Comparison of ENCODE assay signal across 9 cellular contexts in the genomic region with DNA sequence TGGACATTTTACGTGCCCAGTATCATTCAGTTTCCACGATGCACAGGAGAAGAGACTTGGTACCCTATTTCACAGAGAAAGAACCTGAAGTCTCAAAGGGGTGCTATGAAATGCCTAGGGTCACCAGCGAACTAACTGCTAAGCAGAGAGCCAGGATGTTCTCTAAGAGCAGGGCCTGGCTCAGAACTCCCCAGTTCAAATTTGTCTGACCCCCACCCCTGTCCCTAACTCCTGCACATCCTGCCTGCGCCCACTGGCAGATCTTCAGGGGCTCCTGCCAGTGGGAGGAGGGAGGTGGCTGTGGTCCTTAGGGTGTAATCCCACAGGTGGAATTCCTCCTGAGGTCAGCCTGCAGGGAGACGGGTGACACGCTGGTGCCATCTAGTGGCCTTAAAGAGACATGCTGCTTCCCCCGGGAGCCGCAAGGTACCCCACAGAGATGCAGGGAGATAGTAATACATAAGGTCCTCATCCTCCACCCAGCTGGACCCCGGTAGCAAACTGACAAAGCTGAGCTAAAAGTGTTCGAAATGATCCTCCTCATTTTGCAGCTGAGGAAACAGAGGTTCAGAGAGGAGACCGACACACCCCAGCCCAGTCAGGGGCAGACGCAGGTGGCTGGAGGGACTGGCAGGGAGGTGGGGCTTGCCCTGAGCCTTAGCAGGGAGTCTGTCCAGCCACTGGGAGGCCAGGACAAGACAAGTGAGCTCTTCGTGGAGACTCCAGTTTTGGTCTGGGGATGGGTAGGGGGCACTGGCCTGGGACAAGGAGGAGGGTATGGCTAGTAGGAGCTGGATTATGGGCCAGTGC. TPM values are rescaled to one million over a fixed set of nuclear protein-coding genes. Genes with fewer than 3 reads are reported as not detected.
DNase-seq lines count a peak whose midpoint lies in the region; TF ChIP-seq lines count a peak whose summit lies in the region.
"Had no signal": no experiment of that assay in that cellular context is flagged by ENCODE, and none has a peak within 500 bp of the region (broad histone marks: within the 10 kb centered on the region; RNA-seq: fewer than 3 reads in every experiment).

No MANE protein-coding gene starts in this region.

- no peak overlapping the region for H3K4me2 ChIP-seq in parathyroid adenoma (ENCODE audit: low read length)

- no peaks in the 10 kb centered on the region for H3K79me2 ChIP-seq in parathyroid adenoma

- peaks cover 6% of the 10 kb centered on the region for H3K27me3 Mint-ChIP-seq in activated naive CD4-positive, alpha-beta T cell treated with anti-CD3 and anti-CD28 coated beads, Interleukin-2, amount 10 ng/mL, durations not matched to agents 7 days and 5 days
- H3K27me3 Mint-ChIP-seq in glutamatergic neuron (ENCODE audit: unreplicated experiment): peaks cover 10% of the 10 kb centered on the region

- intact Hi-C loops in uterus (cut with DNase I; ENCODE audit: low total_unique reads): loop anchor here (2.0 to 5.0 kb wide), 2 partner anchors 151 to 232 kb away; no protein-coding TSS in a partner anchor

- H3K4me1 Mint-ChIP-seq in activated naive CD4-positive, alpha-beta T cell treated with anti-CD3 and anti-CD28 coated beads, Interleukin-2, amount 10 ng/mL, durations not matched to agents 7 days and 5 days: no peaks in the 10 kb centered on the region
- peaks cover 4% of the 10 kb centered on the region for H3K4me1 Mint-ChIP-seq in glutamatergic neuron (ENCODE audit: low read depth, unreplicated experiment)

- DNase-seq in DMS153 treated with DMSO at 0.1 percent for 48 hours (lab: John Stamatoyannopoulos, UW; ENCODE audit: unreplicated experiment) (peak; percentile 72), Kasumi-1 (lab: John Stamatoyannopoulos, UW) (peak; percentile 54 to 71), SHP77 treated with DMSO at 0.1 percent for 48 hours (lab: John Stamatoyannopoulos, UW) (peak; percentile 44), glutamatergic neuron (peak; percentile 61), uterus (peak; percentile 64 to 68), cortex of kidney (lab: John Stamatoyannopoulos, UW) (no peak)
- peak; percentile 64 for DNase-seq in activated naive CD4-positive, alpha-beta T cell treated with anti-CD3 and anti-CD28 coated beads, Interleukin-2, amount 10 ng/mL, durations not matched to agents 7 days and 5 days

- no peaks in the 10 kb centered on the region for H3K9me3 Mint-ChIP-seq in activated naive CD4-positive, alpha-beta T cell treated with anti-CD3 and anti-CD28 coated beads, Interleukin-2, amount 10 ng/mL, durations not matched to agents 7 days and 5 days
- no peaks in the 10 kb centered on the region for H3K9me3 Mint-ChIP-seq in glutamatergic neuron (ENCODE audit: unreplicated experiment)
- H3K9me3 Mint-ChIP-seq: T-helper 1 cell treated with Interleukin-12 subunit alpha and Interleukin-12 subunit beta and Interleukin-4 antibody, amounts not matched to agents 30 μg/mL and 1 μg/mL, for 36 hours had no signal

- no peak overlapping the region for H3K9ac ChIP-seq in parathyroid adenoma

- H2AFZ ChIP-seq in parathyroid adenoma: no peak overlapping the region

- no peak overlapping the region for H3K27ac Mint-ChIP-seq in activated naive CD4-positive, alpha-beta T cell treated with anti-CD3 and anti-CD28 coated beads, Interleukin-2, amount 10 ng/mL, durations not matched to agents 7 days and 5 days
- no peak overlapping the region for H3K27ac Mint-ChIP-seq in glutamatergic neuron (ENCODE audit: unreplicated experiment)

- no peak for TF ChIP-seq POLR2A in uterus (IDR thresholded peaks at IDR 0.05)

- H3K27ac ChIP-seq in parathyroid adenoma (no peak overlapping the region), uterus (peak overlapping the region; percentile 1 to 59)

- no peaks in the 10 kb centered on the region for H3K36me3 Mint-ChIP-seq in activated naive CD4-positive, alpha-beta T cell treated with anti-CD3 and anti-CD28 coated beads, Interleukin-2, amount 10 ng/mL, durations not matched to agents 7 days and 5 days
- H3K36me3 Mint-ChIP-seq in glutamatergic neuron (ENCODE audit: unreplicated experiment): no peaks in the 10 kb centered on the region

- H3K36me3 ChIP-seq in parathyroid adenoma (ENCODE audit: control insufficient read depth, insufficient read depth, low read length): no peaks in the 10 kb centered on the region
- H3K36me3 ChIP-seq in uterus: no peaks in the 10 kb centered on the region

- no peaks in the 10 kb centered on the region for H3K9me3 ChIP-seq in parathyroid adenoma (ENCODE audit: control insufficient read depth, low read length)
- H3K9me3 ChIP-seq in uterus: no peaks in the 10 kb centered on the region

- H3K4me3 ChIP-seq in parathyroid adenoma (ENCODE audit: low read depth, low read length): no peak overlapping the region
- no peak overlapping the region for H3K4me3 ChIP-seq in uterus

- TF ChIP-seq CTCF in glutamatergic neuron (IDR thresholded peaks at IDR 0.05; ENCODE audit: partially characterized antibody, unreplicated experiment) (peak; percentile 82), parathyroid adenoma (IDR thresholded peaks at IDR 0.05) (peak; percentile 77), uterus (IDR thresholded peaks at IDR 0.05) (peak; percentile 93 to 96 (median 94))

- no peaks in the 10 kb centered on the region for H3K27me3 ChIP-seq in parathyroid adenoma (ENCODE audit: control insufficient read depth, insufficient read depth, low read length)
- H3K27me3 ChIP-seq in uterus: no peaks in the 10 kb centered on the region

- H3K4me1 ChIP-seq in parathyroid adenoma: no peaks in the 10 kb centered on the region
- no peaks in the 10 kb centered on the region for H3K4me1 ChIP-seq in uterus

- H3K4me3 Mint-ChIP-seq in activated naive CD4-positive, alpha-beta T cell treated with anti-CD3 and anti-CD28 coated beads, Interleukin-2, amount 10 ng/mL, durations not matched to agents 7 days and 5 days: no peak overlapping the region
- no peak overlapping the region for H3K4me3 Mint-ChIP-seq in glutamatergic neuron (ENCODE audit: unreplicated experiment)
- H3K4me3 Mint-ChIP-seq: T-helper 1 cell treated with Interleukin-12 subunit alpha and Interleukin-12 subunit beta and Interleukin-4 antibody, amounts not matched to agents 30 μg/mL and 1 μg/mL, for 36 hours had no signal

- CTCF ChIA-PET in activated naive CD4-positive, alpha-beta T cell treated with anti-CD3 and anti-CD28 coated beads, Interleukin-2, amount 10 ng/mL, durations not matched to agents 7 days and 5 days (lab: Charles Lee): interaction anchor here (0.5 to 4.1 kb wide), 16 partner anchors 9 to 422 kb away, joined by 3 to 23 read pairs (median 4); no protein-coding TSS in a partner anchor

RNA-seq across cellular contexts. Expression of a gene that starts 34.1 kb away (rescaled TPM):
- not detected for total RNA-seq in glutamatergic neuron (ENCODE audit: unreplicated experiment)
- 1 to 10 TPM in 2 of 4 donors, not detected in 2; 1.8 to 2.5 TPM for total RNA-seq in uterus

RNA-seq across cellular contexts. Expression of a gene that starts 42.4 kb away (rescaled TPM):
- total RNA-seq in glutamatergic neuron (ENCODE audit: unreplicated experiment) (0.20 TPM), uterus (10 to 100 TPM in 1 of 4 donors, 1 to 10 TPM in 1, not detected in 2; 4.9 to 10.7 TPM)
